11 cellular contexts compared by ENCODE assay signal in genomic region chr15:82056900-82057825, GRCh38.
"Had no signal": no experiment of that assay in that cellular context is flagged by ENCODE, and none has a peak within 500 bp of the region (broad histone marks: within the 10 kb centered on the region; RNA-seq: fewer than 3 reads in every experiment).

No MANE protein-coding gene starts in this region.

- H3K4me1 Mint-ChIP-seq: activated CD4-positive, alpha-beta memory T cell treated with anti-CD3 and anti-CD28 coated beads, Interleukin-2, amount 10 ng/mL, durations not matched to agents 7 days and 5 days had no signal

- DNase-seq: activated CD4-positive, alpha-beta memory T cell treated with anti-CD3 and anti-CD28 coated beads, Interleukin-2, amount 10 ng/mL, durations not matched to agents 7 days and 5 days; activated gamma-delta T cell treated with Interleukin-2 at 50 U/mL for 16 hours; activated T-cell treated with anti-CD3 and anti-CD28 coated beads, Interleukin-2, amount 50 U/mL, for 48 hours; hypothalamus; islet precursor cell; left lung; stomach had no signal

- H3K4me3 Mint-ChIP-seq: activated CD4-positive, alpha-beta memory T cell treated with anti-CD3 and anti-CD28 coated beads, Interleukin-2, amount 10 ng/mL, durations not matched to agents 7 days and 5 days had no signal

- H3K9ac ChIP-seq: parathyroid adenoma had no signal

- H3K27me3 ChIP-seq: ascending aorta had no signal

- H3K27ac Mint-ChIP-seq: activated CD4-positive, alpha-beta memory T cell treated with anti-CD3 and anti-CD28 coated beads, Interleukin-2, amount 10 ng/mL, durations not matched to agents 7 days and 5 days; nephron had no signal

- H3K36me3 ChIP-seq: ascending aorta, esophagus muscularis mucosa, left lung, stomach had no signal

- H3K9me3 Mint-ChIP-seq: activated CD4-positive, alpha-beta memory T cell treated with anti-CD3 and anti-CD28 coated beads, Interleukin-2, amount 10 ng/mL, durations not matched to agents 7 days and 5 days; nephron had no signal

- H3K27ac ChIP-seq: ascending aorta, esophagus muscularis mucosa, left lung, parathyroid adenoma, stomach had no signal

- ATAC-seq: left lung had no signal

- H3K4me1 ChIP-seq: ascending aorta, esophagus muscularis mucosa, left lung, parathyroid adenoma had no signal

- H3K9me3 ChIP-seq: ascending aorta, esophagus muscularis mucosa, left lung, stomach had no signal

- H3K4me3 ChIP-seq: ascending aorta, esophagus muscularis mucosa, left lung, stomach had no signal
